ENCODE assay signal across 1 cellular context in genomic region chr2:39778775-39779751, GRCh38.
TF ChIP-seq lines count a peak whose summit lies in the region.

Gene THUMPD2, minus strand, starts transcription at chr2:39779258. Its CDS starts 19 bp downstream, at chr2:39779239.

TF ChIP-seq in K562, 482 proteins besides CTCF, POLR2A, EP300 and RAD21 (continued from another document and continues in another):
- TF ChIP-seq VEZF1 (CRISPR knock-in tag; IDR thresholded peaks at IDR 0.05) (peak; percentile 71), RBM34 (IDR thresholded peaks at IDR 0.05; ENCODE audit: borderline replicate concordance, insufficient read depth, low read length) (0 out of 2 replicates have a peak, but pooled peaks have one; percentile 80), SMAD1 (IDR thresholded peaks at IDR 0.05; ENCODE audit: low read depth, low read length, partially characterized antibody) (peak; percentile 51), RBM22 (IDR thresholded peaks at IDR 0.05; ENCODE audit: low read depth, low read length, poor library complexity, severe bottlenecking) (peak; percentile 47), ZNF224 (CRISPR knock-in tag; IDR thresholded peaks at IDR 0.05) (no peak), NEUROD1 (IDR thresholded peaks at IDR 0.05; ENCODE audit: borderline replicate concordance, low read depth, low read length, partially characterized antibody) (no peak), ZKSCAN8 (CRISPR knock-in tag; IDR thresholded peaks at IDR 0.05) (no peak), SMARCE1 (IDR thresholded peaks at IDR 0.05) (no peak), ZBTB49 (CRISPR knock-in tag; IDR thresholded peaks at IDR 0.05; ENCODE audit: borderline replicate concordance) (no peak), ZKSCAN3 (CRISPR knock-in tag; IDR thresholded peaks at IDR 0.05) (no peak), BRD9 (IDR thresholded peaks at IDR 0.05; ENCODE audit: low read depth, partially characterized antibody) (peak; percentile 50), GABPB2 (CRISPR knock-in tag; conservative IDR thresholded peaks at IDR 0.05) (no peak), GATAD2A (IDR thresholded peaks at IDR 0.05) (peak; percentile 67; the same call in 1 of the 2 replicates), U2AF2 (optimal IDR thresholded peaks at IDR 0.05; ENCODE audit: low read depth, low read length) (no peak), ZNF274 (IDR thresholded peaks at IDR 0.05; ENCODE audit: borderline replicate concordance, low read depth, low read length) (no peak), TCFL5 (CRISPR knock-in tag; conservative IDR thresholded peaks at IDR 0.05) (no peak), CHD2 (IDR thresholded peaks at IDR 0.05; ENCODE audit: low read depth, low read length) (no peak), STAG1 (CRISPR knock-in tag; IDR thresholded peaks at IDR 0.05; ENCODE audit: borderline replicate concordance) (no peak), RUNX1 (IDR thresholded peaks at IDR 0.05; ENCODE audit: low read depth) (no peak), KLF6 (CRISPR knock-in tag; IDR thresholded peaks at IDR 0.05; ENCODE audit: borderline replicate concordance) (no peak), ZNF263 (CRISPR knock-in tag; IDR thresholded peaks at IDR 0.05; ENCODE audit: borderline replicate concordance) (peak; percentile 33; the same call in 1 of the 2 replicates), ZNF24 (IDR thresholded peaks at IDR 0.05) (no peak), BRD4 (IDR thresholded peaks at IDR 0.05) (peak; percentile 15; the same call in 1 of the 2 replicates), ZNF592 (IDR thresholded peaks at IDR 0.05) (peak; percentile 60; the same call in 1 of the 2 replicates), SIN3B (IDR thresholded peaks at IDR 0.05; ENCODE audit: low read depth) (no peak), ZFP91 (CRISPR knock-in tag; IDR thresholded peaks at IDR 0.05) (peak; percentile 33; the same call in 1 of the 2 replicates), CUX1 (CRISPR knock-in tag; IDR thresholded peaks at IDR 0.05) (no peak), ZBTB1 (CRISPR knock-in tag; IDR thresholded peaks at IDR 0.05; ENCODE audit: borderline replicate concordance, low read depth) (peak; percentile 82), SREBF1 (IDR thresholded peaks at IDR 0.05; ENCODE audit: borderline replicate concordance, low read depth, low read length) (no peak), PPARD (CRISPR knock-in tag; IDR thresholded peaks at IDR 0.05) (no peak), ZNF764 (CRISPR knock-in tag; IDR thresholded peaks at IDR 0.05; ENCODE audit: low read depth) (no peak), ADNP (tag; IDR thresholded peaks at IDR 0.05) (peak; percentile 83), IFI16 (CRISPR knock-in tag; IDR thresholded peaks at IDR 0.05) (no peak), E2F3 (CRISPR knock-in tag; IDR thresholded peaks at IDR 0.05) (peak; percentile 84; the same call in 1 of the 2 replicates), CCNT2 (IDR thresholded peaks at IDR 0.05; ENCODE audit: borderline replicate concordance, extremely low read depth, insufficient read length, low read depth, low read length) (peak; percentile 45), PHF21A (IDR thresholded peaks at IDR 0.05; ENCODE audit: borderline replicate concordance, low read depth) (no peak), ZNF644 (tag; IDR thresholded peaks at IDR 0.05; ENCODE audit: low read depth) (no peak; the same call in 1 of the 2 replicates), AFF1 (IDR thresholded peaks at IDR 0.05; ENCODE audit: low read depth in 1 of 2, partially characterized antibody in 2 of 2) (peak in 1 of 2 experiments; percentile 94), MCM7 (IDR thresholded peaks at IDR 0.05) (no peak), POLR2H (tag; IDR thresholded peaks at IDR 0.05; ENCODE audit: low read depth) (no peak), MEF2D (tag; conservative IDR thresholded peaks at IDR 0.05; ENCODE audit: low read depth) (no peak), XRCC5 (IDR thresholded peaks at IDR 0.05; ENCODE audit: low read depth, low read length) (no peak), TAL1 (IDR thresholded peaks at IDR 0.05) (no peak), ZZZ3 (IDR thresholded peaks at IDR 0.05) (no peak), MLX (CRISPR knock-in tag; conservative IDR thresholded peaks at IDR 0.05) (no peak), TAF7 (tag; IDR thresholded peaks at IDR 0.05) (0 out of 2 replicates have a peak, but pooled peaks have one; percentile 46), TAF9B (IDR thresholded peaks at IDR 0.05; ENCODE audit: partially characterized antibody) (no peak)
